11 cellular contexts compared by ENCODE assay signal in genomic region chr22:26903030-26903856, GRCh38.
DNase-seq lines count a peak whose midpoint lies in the region; ATAC-seq, FAIRE-seq and TF ChIP-seq lines count a peak whose summit lies in the region.
"Had no signal": no experiment of that assay in that cellular context is flagged by ENCODE, and none has a peak within 500 bp of the region (broad histone marks: within the 10 kb centered on the region; RNA-seq: fewer than 3 reads in every experiment).

No MANE protein-coding gene starts in this region.

- WGBS in HepG2 (ENCODE audit: low lambda C conversion rate): 44% methylated on average over 36 of the region's 36 CpGs
- 9 to 13% methylated on average over 33 to 36 of the region's 36 CpGs for WGBS in testis, 2 donors
- WGBS in spleen, 5 donors: 7 to 13% (median 8%) methylated on average over 36 of the region's 36 CpGs
- 75 to 76% methylated on average over 32 to 36 of the region's 36 CpGs for WGBS in aorta, 2 donors

- H3K4me1 ChIP-seq in cardiac muscle cell (ENCODE audit: low read depth) (peaks cover 26% of the 10 kb centered on the region), HepG2 (ENCODE audit: insufficient read depth, low read length) (no peaks in the 10 kb centered on the region), testis (peaks cover 6% of the 10 kb centered on the region), spleen (peaks cover 0 to 18% (median 9%) of the 10 kb centered on the region in 6 donors), aorta (ENCODE audit: control insufficient read depth in 1 of 2, insufficient read depth in 2 of 2, low read length in 2 of 2) (no peaks in the 10 kb centered on the region)
- H3K4me1 ChIP-seq: adrenal gland had no signal

- intact Hi-C loops in cardiac septum (cut with DNase I) (no loop called here), HepG2 (cut with micrococcal nuclease; ENCODE audit: unreplicated experiment) (no loop called here), testis (cut with DNase I; ENCODE audit: low total_unique reads) (no loop called here), spleen (cut with DNase I; ENCODE audit: low total_unique reads) (no loop called here), aorta (cut with DNase I) (no loop called here)

- no peak for TF ChIP-seq RAD21 in HepG2 (CRISPR knock-in tag; IDR thresholded peaks at IDR 0.05)

- peak overlapping the region; percentile 73 for H3K27ac ChIP-seq in cardiac muscle cell
- no peak overlapping the region for H3K27ac ChIP-seq in HepG2 (ENCODE audit: extremely low read length, insufficient read depth, low read length)
- H3K27ac ChIP-seq in testis: no peak overlapping the region
- H3K27ac ChIP-seq in spleen: no peak overlapping the region
- H3K27ac ChIP-seq in aorta (ENCODE audit: low read depth in 1 of 2, low read length in 2 of 2): no peak overlapping the region
- H3K27ac ChIP-seq: adrenal gland had no signal

- TF ChIP-seq CTCF in cardiac muscle cell (IDR thresholded peaks at IDR 0.05; ENCODE audit: low read depth, low read length) (no peak), HepG2 (CRISPR knock-in tag; IDR thresholded peaks at IDR 0.05) (no peak), testis (IDR thresholded peaks at IDR 0.05) (no peak), spleen (IDR thresholded peaks at IDR 0.05 in 8 of 11, conservative IDR thresholded peaks at IDR 0.05 in 3 of 11) (no peak)

- no peak for TF ChIP-seq EP300 in HepG2 (IDR thresholded peaks at IDR 0.05; ENCODE audit: low read depth in 2 of 2, low read length in 2 of 2)
- TF ChIP-seq EP300 in HepG2 (CRISPR knock-in tag; IDR thresholded peaks at IDR 0.05; ENCODE audit: borderline replicate concordance): no peak

- TF ChIP-seq POLR2A in HepG2 (IDR thresholded peaks at IDR 0.05; ENCODE audit: insufficient read depth in 1 of 2, low read depth in 2 of 2, low read length in 2 of 2): no peak
- no peak for TF ChIP-seq POLR2A in testis (IDR thresholded peaks at IDR 0.05)
- TF ChIP-seq POLR2A in spleen (IDR thresholded peaks at IDR 0.05): no peak

- CTCF ChIA-PET in HepG2 (lab: Yijun Ruan, JAX; ENCODE audit: low intra/inter-chr PET ratio, low total read pairs): no interaction called here

- no TSS peak for BruUV-seq in HepG2 (replicated peaks; lab: Mats Ljungman, UMichigan)

- H3K27me3 ChIP-seq in cardiac muscle cell: peaks cover 17% of the 10 kb centered on the region
- H3K27me3 ChIP-seq in HepG2 (ENCODE audit: control insufficient read depth in 1 of 2, insufficient read depth in 2 of 2, low read length in 2 of 2): peaks cover 2 to 5% of the 10 kb centered on the region in 2 experiments; a peak in 3 of 5 replicates
- H3K27me3 ChIP-seq in testis: peaks cover 5% of the 10 kb centered on the region
- peaks cover 0 to 56% (median 9%) of the 10 kb centered on the region in 7 donors for H3K27me3 ChIP-seq in spleen (replicated peaks in 1 of 7)
- H3K27me3 ChIP-seq in aorta (ENCODE audit: control insufficient read depth in 1 of 2, insufficient read depth in 2 of 2, low read length in 1 of 2): no peaks in the 10 kb centered on the region
- H3K27me3 ChIP-seq: adrenal gland had no signal

- H3K4me3 ChIP-seq in cardiac muscle cell (peak overlapping the region; percentile 19), HepG2 (replicated peaks in 1 of 3; ENCODE audit: insufficient read depth in 1 of 3, low read depth in 2 of 3, low read length in 3 of 3) (no peak overlapping the region), testis (peak overlapping the region in 1 of 2 donors; percentile 21), spleen (peak overlapping the region in 2 of 8 donors; percentile 9 to 52), aorta (ENCODE audit: low read length in 2 of 2) (no peak overlapping the region)
- H3K4me3 ChIP-seq: adrenal gland had no signal

- peak in 1 of 2 donors; percentile 73 for DNase-seq in cardiac muscle cell (ENCODE audit: low read depth in 1 of 2, low spot score in 1 of 2)
- DNase-seq in cardiac septum (ENCODE audit: low spot score): no peak
- peak; percentile 39 for DNase-seq in astrocyte of the hippocampus (ENCODE audit: low read depth, low spot score)
- DNase-seq in HepG2 (ENCODE audit: low spot score): no peak
- DNase-seq in testis: peak; percentile 30
- DNase-seq in spleen: no peak
- no peak for DNase-seq in activated CD4-positive, CD25-positive, alpha-beta regulatory T cell (lab: John Stamatoyannopoulos, UW)
- DNase-seq in aorta: no peak
- DNase-seq: adrenal gland, foreskin melanocyte, NCI-H2081 had no signal

- H2AFZ ChIP-seq in HepG2 (ENCODE audit: low read length): no peak overlapping the region

- ATAC-seq in HepG2 (no peak), aorta (ENCODE audit: low FRiP score) (no peak)

- H3K79me2 ChIP-seq in HepG2 (ENCODE audit: insufficient read depth, low read length): no peaks in the 10 kb centered on the region

- H3K9me3 ChIP-seq in cardiac muscle cell (ENCODE audit: low read depth) (no peaks in the 10 kb centered on the region), HepG2 (ENCODE audit: low read length) (no peaks in the 10 kb centered on the region), testis (no peaks in the 10 kb centered on the region), spleen (no peaks in the 10 kb centered on the region), aorta (ENCODE audit: control insufficient read depth, low read length) (no peaks in the 10 kb centered on the region)
- H3K9me3 ChIP-seq: adrenal gland had no signal

- H3K9ac ChIP-seq in HepG2 (ENCODE audit: insufficient read depth, low read depth, low read length): no peak overlapping the region

- H3K4me2 ChIP-seq in HepG2 (ENCODE audit: low read depth, low read length): no peak overlapping the region

- in situ Hi-C loops in HepG2 (cut with HindIII; ENCODE audit: extremely low pct_ligation_motif_present, low pct_unique_long_range_greater_than_20kb): no loop called here

- no peak for FAIRE-seq in HepG2 (lab: Jason Lieb, UNC)

- H3K36me3 ChIP-seq in cardiac muscle cell (no peaks in the 10 kb centered on the region), HepG2 (replicated peaks in 1 of 2; ENCODE audit: control insufficient read depth in 1 of 2, insufficient read depth in 2 of 2, low read length in 2 of 2) (no peaks in the 10 kb centered on the region), testis (ENCODE audit: low read depth, missing control alignments) (no peaks in the 10 kb centered on the region), spleen (no peaks in the 10 kb centered on the region), aorta (ENCODE audit: control insufficient read depth in 1 of 2, insufficient read depth in 2 of 2, low read length in 1 of 2) (no peaks in the 10 kb centered on the region)
- H3K36me3 ChIP-seq: adrenal gland had no signal

- H4K20me1 ChIP-seq in HepG2 (ENCODE audit: insufficient read depth, low read length): no peaks in the 10 kb centered on the region

- POLR2A ChIA-PET in HepG2 (lab: Yijun Ruan, JAX): no interaction called here

TF ChIP-seq in HepG2, 621 proteins besides CTCF, POLR2A, EP300 and RAD21:
- TF ChIP-seq, protein P1, sequence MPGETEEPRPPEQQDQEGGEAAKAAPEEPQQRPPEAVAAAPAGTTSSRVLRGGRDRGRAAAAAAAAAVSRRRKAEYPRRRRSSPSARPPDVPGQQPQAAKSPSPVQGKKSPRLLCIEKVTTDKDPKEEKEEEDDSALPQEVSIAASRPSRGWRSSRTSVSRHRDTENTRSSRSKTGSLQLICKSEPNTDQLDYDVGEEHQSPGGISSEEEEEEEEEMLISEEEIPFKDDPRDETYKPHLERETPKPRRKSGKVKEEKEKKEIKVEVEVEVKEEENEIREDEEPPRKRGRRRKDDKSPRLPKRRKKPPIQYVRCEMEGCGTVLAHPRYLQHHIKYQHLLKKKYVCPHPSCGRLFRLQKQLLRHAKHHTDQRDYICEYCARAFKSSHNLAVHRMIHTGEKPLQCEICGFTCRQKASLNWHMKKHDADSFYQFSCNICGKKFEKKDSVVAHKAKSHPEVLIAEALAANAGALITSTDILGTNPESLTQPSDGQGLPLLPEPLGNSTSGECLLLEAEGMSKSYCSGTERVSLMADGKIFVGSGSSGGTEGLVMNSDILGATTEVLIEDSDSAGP (CRISPR knock-in tag; IDR thresholded peaks at IDR 0.05; ENCODE audit: borderline replicate concordance): no peak
- TF ChIP-seq PCBP1 (IDR thresholded peaks at IDR 0.05; ENCODE audit: borderline replicate concordance, low read depth, low read length) (0 out of 2 replicates have a peak, but pooled peaks have one; percentile 35), SNRNP70 (IDR thresholded peaks at IDR 0.05; ENCODE audit: low read depth, low read length) (no peak)

Comparison
In these comparisons a context has a peak if more than half of its experiments do, and no peak if none do; other contexts are left out.
1. DNase-seq: peak in astrocyte of the hippocampus (single experiment) and testis (single experiment); none in cardiac septum (single experiment), HepG2 (single experiment), spleen (single experiment), activated CD4-positive, CD25-positive, alpha-beta regulatory T cell (0 of 4) and aorta (0 of 2).